1 cellular context compared by ENCODE assay signal in the genomic region with DNA sequence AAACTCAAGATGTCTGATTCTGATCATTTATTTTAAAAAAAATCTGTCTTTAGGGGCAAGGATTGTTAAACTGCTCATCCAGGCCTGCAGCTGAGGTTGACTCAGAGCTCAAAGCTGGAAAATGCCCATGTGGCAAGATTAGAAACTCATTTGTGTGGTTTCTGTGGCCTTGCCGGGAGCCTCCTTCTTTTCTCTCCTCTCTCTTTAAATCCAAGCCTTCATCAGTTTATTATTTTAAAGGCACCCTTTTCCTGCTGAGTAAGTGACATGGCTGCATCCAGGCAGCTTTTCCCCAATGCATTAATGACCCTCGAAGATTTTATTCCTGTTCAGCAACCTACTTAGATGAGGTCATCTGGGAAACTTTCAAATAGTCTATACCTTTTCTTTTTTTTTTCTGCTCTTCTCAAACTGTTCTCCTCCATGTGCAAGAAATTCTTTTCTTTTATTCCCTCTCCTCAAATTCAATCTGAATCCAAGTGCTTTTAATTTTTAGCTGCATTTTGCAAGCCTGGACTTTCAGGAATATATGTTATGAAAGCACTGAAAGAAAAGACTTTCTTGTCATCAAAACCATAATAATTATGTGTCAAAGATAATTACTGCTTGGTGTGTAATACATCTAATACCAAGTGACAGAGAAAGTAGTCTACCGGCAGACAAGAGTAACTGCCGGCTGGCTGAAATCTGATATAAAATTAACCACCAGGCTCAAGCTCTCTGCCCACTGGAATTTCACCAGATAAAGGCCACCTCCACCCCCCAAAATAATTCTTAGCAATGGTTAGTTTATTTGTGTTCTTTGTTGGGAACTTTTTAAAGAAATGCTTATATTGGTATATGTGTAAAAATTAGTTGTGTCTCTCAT.
TF ChIP-seq lines count a peak whose summit lies in the region.

No MANE protein-coding gene starts in this region.

TF ChIP-seq in SK-N-SH, 30 proteins besides CTCF, POLR2A, EP300 and RAD21 (continued from another document):
- TF ChIP-seq TCF12 (IDR thresholded peaks at IDR 0.05) (peak; percentile 82), MEF2A (IDR thresholded peaks at IDR 0.05; ENCODE audit: borderline replicate concordance, low read depth) (no peak; the same call in 1 of the 2 replicates), ELF1 (IDR thresholded peaks at IDR 0.05) (no peak)
